Comparison of ENCODE assay signal across 1 cellular context in the genomic region with DNA sequence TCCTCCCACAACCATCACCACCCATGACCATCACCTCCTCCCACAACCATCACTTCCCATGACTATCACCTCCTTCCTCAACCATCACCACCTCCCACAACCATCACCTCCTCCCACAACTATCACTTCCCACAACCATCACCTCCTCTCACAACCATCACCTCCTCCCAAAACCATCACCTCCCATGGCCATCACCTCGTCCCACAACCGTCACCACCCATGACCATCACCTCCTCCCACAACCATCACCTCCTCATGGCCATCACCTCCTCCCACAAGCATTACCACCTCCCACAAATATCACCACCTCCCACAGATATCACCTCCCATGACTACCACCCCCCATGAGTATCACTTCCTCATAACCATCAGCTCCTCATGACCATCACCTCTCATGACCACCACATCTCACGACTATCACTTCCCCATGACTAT.
A peak's percentile ranks its signal among the peaks of the same experiment; 100 is the strongest.
TF ChIP-seq lines count a peak whose summit lies in the region.

No MANE protein-coding gene starts in this region.

TF ChIP-seq in HEK293, 187 proteins besides CTCF, POLR2A, EP300 and RAD21 (continued from another document):
- TF ChIP-seq, protein P1, sequence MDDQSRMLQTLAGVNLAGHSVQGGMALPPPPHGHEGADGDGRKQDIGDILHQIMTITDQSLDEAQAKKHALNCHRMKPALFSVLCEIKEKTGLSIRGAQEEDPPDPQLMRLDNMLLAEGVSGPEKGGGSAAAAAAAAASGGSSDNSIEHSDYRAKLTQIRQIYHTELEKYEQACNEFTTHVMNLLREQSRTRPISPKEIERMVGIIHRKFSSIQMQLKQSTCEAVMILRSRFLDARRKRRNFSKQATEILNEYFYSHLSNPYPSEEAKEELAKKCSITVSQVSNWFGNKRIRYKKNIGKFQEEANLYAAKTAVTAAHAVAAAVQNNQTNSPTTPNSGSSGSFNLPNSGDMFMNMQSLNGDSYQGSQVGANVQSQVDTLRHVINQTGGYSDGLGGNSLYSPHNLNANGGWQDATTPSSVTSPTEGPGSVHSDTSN (CRISPR knock-in tag; IDR thresholded peaks at IDR 0.05), result no peak
- TF ChIP-seq ZNF707 (tag by site-specific recombination; IDR thresholded peaks at IDR 0.05) (0 out of 2 replicates have a peak, but pooled peaks have one; percentile 7), OVOL3 (tag by site-specific recombination; IDR thresholded peaks at IDR 0.05) (no peak), ZNF549 (tag by site-specific recombination; IDR thresholded peaks at IDR 0.05) (no peak)
